Comparison of ENCODE assay signal across 1 cellular context in genomic region chr2:196186266-196186980, GRCh38.
A peak's percentile ranks its signal among the peaks of the same experiment; 100 is the strongest.
TF ChIP-seq lines count a peak whose summit lies in the region.

No MANE protein-coding gene starts in this region.

TF ChIP-seq in GM12878, 131 proteins besides CTCF, POLR2A, EP300 and RAD21 (continued from another document):
- TF ChIP-seq PKNOX1 (IDR thresholded peaks at IDR 0.05) (peak; percentile 48), SP1 (IDR thresholded peaks at IDR 0.05; ENCODE audit: low read depth, low read length) (no peak), KAT2A (conservative IDR thresholded peaks at IDR 0.05; ENCODE audit: control insufficient read depth, low read depth, low read length) (no peak), ZNF687 (IDR thresholded peaks at IDR 0.05) (no peak; the same call in 1 of the 2 replicates), ZNF24 (IDR thresholded peaks at IDR 0.05) (no peak), SUPT20H (IDR thresholded peaks at IDR 0.05; ENCODE audit: borderline replicate concordance, control insufficient read depth, low read depth, low read length) (no peak), MTA2 (IDR thresholded peaks at IDR 0.05; ENCODE audit: low read depth) (peak; percentile 63), IKZF1 (conservative IDR thresholded peaks at IDR 0.05) (peak; percentile 14; the same call in 1 of the 2 replicates), ZBED1 (IDR thresholded peaks at IDR 0.05; ENCODE audit: borderline replicate concordance) (no peak), RELB (IDR thresholded peaks at IDR 0.05; ENCODE audit: low read depth) (no peak), PAX8 (IDR thresholded peaks at IDR 0.05) (no peak), ZSCAN29 (IDR thresholded peaks at IDR 0.05) (no peak), RAD51 (IDR thresholded peaks at IDR 0.05) (no peak), E2F8 (IDR thresholded peaks at IDR 0.05; ENCODE audit: low read depth, partially characterized antibody) (no peak), BCLAF1 (IDR thresholded peaks at IDR 0.05) (no peak), HDAC6 (IDR thresholded peaks at IDR 0.05; ENCODE audit: unreplicated experiment) (no peak), GATAD2B (conservative IDR thresholded peaks at IDR 0.05; ENCODE audit: low read depth) (no peak), HDAC2 (IDR thresholded peaks at IDR 0.05) (no peak), TCF7 (IDR thresholded peaks at IDR 0.05; ENCODE audit: borderline replicate concordance) (peak; percentile 57; the same call in 1 of the 2 replicates), RELA (IDR thresholded peaks at IDR 0.05; ENCODE audit: borderline replicate concordance, partially characterized antibody) (no peak), NR2C1 (IDR thresholded peaks at IDR 0.05) (no peak), ETV6 (conservative IDR thresholded peaks at IDR 0.05 in 1 of 2, IDR thresholded peaks at IDR 0.05 in 1 of 2; ENCODE audit: borderline replicate concordance in 1 of 2, low read depth in 1 of 2) (no peak), ZBTB33 (IDR thresholded peaks at IDR 0.05) (no peak), RUNX3 (IDR thresholded peaks at IDR 0.05; ENCODE audit: low read length) (peak; percentile 52; the same call in 1 of the 2 replicates), BHLHE40 (IDR thresholded peaks at IDR 0.05; ENCODE audit: borderline replicate concordance in 1 of 2, low read depth in 2 of 2, low read length in 1 of 2) (peak in 1 of 2 experiments; percentile 6; a peak in 1 of 4 replicates), MTA3 (IDR thresholded peaks at IDR 0.05; ENCODE audit: borderline replicate concordance, low read length) (no peak), SIX5 (IDR thresholded peaks at IDR 0.05; ENCODE audit: low read depth, low read length, severe bottlenecking) (no peak), TARDBP (IDR thresholded peaks at IDR 0.05; ENCODE audit: borderline replicate concordance) (no peak), SRF (IDR thresholded peaks at IDR 0.05; ENCODE audit: low read depth in 2 of 2, low read length in 2 of 2) (no peak), NR2F1 (conservative IDR thresholded peaks at IDR 0.05) (peak; percentile 96), FOXM1 (IDR thresholded peaks at IDR 0.05; ENCODE audit: low read depth, low read length) (no peak), ASH2L (IDR thresholded peaks at IDR 0.05; ENCODE audit: borderline replicate concordance, low read depth) (no peak), RFX5 (IDR thresholded peaks at IDR 0.05; ENCODE audit: low read depth, low read length) (no peak), JUND (IDR thresholded peaks at IDR 0.05; ENCODE audit: low read depth, low read length) (no peak), MAX (IDR thresholded peaks at IDR 0.05; ENCODE audit: low read depth, low read length) (no peak), DPF2 (IDR thresholded peaks at IDR 0.05) (peak; percentile 65), HDGF (IDR thresholded peaks at IDR 0.05) (no peak), MLLT1 (IDR thresholded peaks at IDR 0.05) (no peak), EED (IDR thresholded peaks at IDR 0.05; ENCODE audit: low read depth) (no peak), SPI1 (IDR thresholded peaks at IDR 0.05; ENCODE audit: borderline replicate concordance, insufficient read depth, low read depth, low read length) (peak; percentile 72; the same call in 1 of the 2 replicates), MEF2B (IDR thresholded peaks at IDR 0.05; ENCODE audit: partially characterized antibody, poor library complexity, severe bottlenecking) (no peak), ATF7 (IDR thresholded peaks at IDR 0.05; ENCODE audit: low read depth) (no peak), SKIL (IDR thresholded peaks at IDR 0.05; ENCODE audit: low read depth, poor library complexity, severe bottlenecking) (peak; percentile 28), RBBP5 (conservative IDR thresholded peaks at IDR 0.05) (no peak)
